Comparison of ENCODE assay signal across 38 cellular contexts in genomic region chr3:126303272-126303671, GRCh38. TPM values are rescaled to one million over a fixed set of nuclear protein-coding genes. Genes with fewer than 3 reads are reported as not detected.
"Had no signal": no experiment of that assay in that cellular context is flagged by ENCODE, and none has a peak within 500 bp of the region (broad histone marks: within the 10 kb centered on the region; RNA-seq: fewer than 3 reads in every experiment).

No MANE protein-coding gene starts in this region.

- FAIRE-seq: bronchial epithelial cell, TTC549 had no signal

- H3K9me3 Mint-ChIP-seq: activated CD4-positive, alpha-beta T cell treated with anti-CD3 and anti-CD28 coated beads, Interleukin-2, amount 10 ng/mL, durations not matched to agents 7 days and 5 days had no signal

- H3K27ac ChIP-seq: ascending aorta, cardiac muscle cell, VCaP had no signal

- H3K4me1 ChIP-seq: ascending aorta had no signal

- DNase-seq: activated CD4-positive, alpha-beta memory T cell treated with anti-CD3 and anti-CD28 coated beads, Interleukin-2, amount 10 ng/mL, durations not matched to agents 7 days and 5 days; activated CD4-positive, alpha-beta T cell treated with anti-CD3 and anti-CD28 coated beads for 1 hour; activated CD4-positive, alpha-beta T cell treated with anti-CD3 and anti-CD28 coated beads for 36 hours; activated CD4-positive, alpha-beta T cell treated with anti-CD3 and anti-CD28 coated beads for 48 hours; activated CD4-positive, alpha-beta T cell treated with anti-CD3 and anti-CD28 coated beads, Interleukin-2, amount 10 ng/mL, durations not matched to agents 7 days and 5 days; activated CD4-positive, alpha-beta T cell treated with anti-CD3 and anti-CD28 coated beads, Interleukin-2, amount 50 U/mL, for 48 hours; activated CD4-positive, CD25-positive, alpha-beta regulatory T cell; activated CD8-positive, alpha-beta memory T cell treated with anti-CD3 and anti-CD28 coated beads for 24 hours; activated CD8-positive, alpha-beta memory T cell treated with anti-CD3 and anti-CD28 coated beads, Interleukin-2, amount 10 ng/mL, durations not matched to agents 7 days and 5 days; activated CD8-positive, alpha-beta memory T cell treated with anti-CD3 and anti-CD28 coated beads, Interleukin-2, amount 50 U/mL, for 48 hours; activated CD8-positive, alpha-beta T cell treated with anti-CD3 and anti-CD28 coated beads, Interleukin-2, amount 10 ng/mL, durations not matched to agents 7 days and 5 days; activated effector memory CD4-positive, alpha-beta T cell treated with anti-CD3 and anti-CD28 coated beads, Interleukin-2, amount 50 U/mL, for 16 hours; activated gamma-delta T cell treated with Interleukin-2 at 50 U/mL for 16 hours; activated naive CD4-positive, alpha-beta T cell; activated naive CD4-positive, alpha-beta T cell treated with anti-CD3 and anti-CD28 coated beads for 36 hours; activated naive CD4-positive, alpha-beta T cell treated with anti-CD3 and anti-CD28 coated beads, Interleukin-2, amount 50 U/mL, for 16 hours; activated naive CD8-positive, alpha-beta T cell treated with anti-CD3 and anti-CD28 coated beads for 36 hours; activated T-cell treated with anti-CD3 and anti-CD28 coated beads, Interleukin-2, amount 50 U/mL, for 24 hours; activated T-cell treated with anti-CD3 and anti-CD28 coated beads, Interleukin-2, amount 50 U/mL, for 48 hours; amygdala; anterior cingulate cortex; caudate nucleus; cerebellar nuclear complex; T-helper 1 cell; T-helper 2 cell; T-helper 9 cell had no signal

- H3K36me3 Mint-ChIP-seq: activated CD8-positive, alpha-beta memory T cell treated with anti-CD3 and anti-CD28 coated beads, Interleukin-2, amount 10 ng/mL, durations not matched to agents 7 days and 5 days; activated naive CD8-positive, alpha-beta T cell treated with anti-CD3 and anti-CD28 coated beads for 36 hours; brain had no signal

- H3K4me1 Mint-ChIP-seq: activated CD4-positive, alpha-beta memory T cell treated with anti-CD3 and anti-CD28 coated beads, Interleukin-2, amount 10 ng/mL, durations not matched to agents 7 days and 5 days; activated CD4-positive, alpha-beta T cell treated with anti-CD3 and anti-CD28 coated beads for 36 hours; activated CD4-positive, alpha-beta T cell treated with anti-CD3 and anti-CD28 coated beads, Interleukin-2, amount 10 ng/mL, durations not matched to agents 7 days and 5 days; activated CD8-positive, alpha-beta memory T cell treated with anti-CD3 and anti-CD28 coated beads, Interleukin-2, amount 10 ng/mL, durations not matched to agents 7 days and 5 days; activated naive CD8-positive, alpha-beta T cell treated with anti-CD3 and anti-CD28 coated beads for 36 hours; brain; central memory CD8-positive, alpha-beta T cell had no signal

- H3K27me3 ChIP-seq: ascending aorta, cardiac muscle cell had no signal

- H3K4me3 ChIP-seq: ascending aorta, cardiac muscle cell had no signal

- H3K36me3 ChIP-seq: ascending aorta, cardiac muscle cell had no signal

- ATAC-seq: activated CD4-positive, alpha-beta T cell treated with anti-CD3 and anti-CD28 coated beads for 36 hours; activated CD4-positive, CD25-positive, alpha-beta regulatory T cell treated with anti-CD3 and anti-CD28 coated beads, Interleukin-2, amount 50 U/mL, for 24 hours; activated CD8-positive, alpha-beta memory T cell treated with anti-CD3 and anti-CD28 coated beads, Interleukin-2, amount 10 ng/mL, durations not matched to agents 7 days and 5 days; activated CD8-positive, alpha-beta T cell treated with anti-CD3 and anti-CD28 coated beads, Interleukin-2, amount 10 ng/mL, durations not matched to agents 7 days and 5 days; activated naive CD4-positive, alpha-beta T cell treated with anti-CD3 and anti-CD28 coated beads, Interleukin-2, amount 50 U/mL, for 72 hours had no signal

- H3K4me3 Mint-ChIP-seq: activated CD4-positive, alpha-beta memory T cell treated with anti-CD3 and anti-CD28 coated beads, Interleukin-2, amount 10 ng/mL, durations not matched to agents 7 days and 5 days; activated CD4-positive, alpha-beta T cell treated with anti-CD3 and anti-CD28 coated beads for 36 hours; activated CD4-positive, alpha-beta T cell treated with anti-CD3 and anti-CD28 coated beads, Interleukin-2, amount 10 ng/mL, durations not matched to agents 7 days and 5 days; activated CD8-positive, alpha-beta memory T cell treated with anti-CD3 and anti-CD28 coated beads, Interleukin-2, amount 10 ng/mL, durations not matched to agents 7 days and 5 days; activated CD8-positive, alpha-beta T cell treated with anti-CD3 and anti-CD28 coated beads, Interleukin-2, amount 10 ng/mL, durations not matched to agents 7 days and 5 days; activated naive CD4-positive, alpha-beta T cell treated with anti-CD3 and anti-CD28 coated beads for 36 hours; activated naive CD8-positive, alpha-beta T cell treated with anti-CD3 and anti-CD28 coated beads for 36 hours; activated T-cell treated with anti-CD3 and anti-CD28 coated beads, Interleukin-2, amount 50 U/mL, for 24 hours; brain; central memory CD8-positive, alpha-beta T cell; T-helper 1 cell treated with Interleukin-12 subunit alpha and Interleukin-12 subunit beta and Interleukin-4 antibody, amounts not matched to agents 30 μg/mL and 1 μg/mL, for 36 hours; T-helper 2 cell treated with Interferon-gamma antibody and Interleukin-4, amounts not matched to agents 5 μg/mL and 100 μg/mL, for 36 hours had no signal

- H3K27ac Mint-ChIP-seq: activated CD4-positive, alpha-beta memory T cell treated with anti-CD3 and anti-CD28 coated beads, Interleukin-2, amount 10 ng/mL, durations not matched to agents 7 days and 5 days; activated CD4-positive, alpha-beta T cell treated with anti-CD3 and anti-CD28 coated beads for 36 hours; activated CD4-positive, alpha-beta T cell treated with anti-CD3 and anti-CD28 coated beads, Interleukin-2, amount 10 ng/mL, durations not matched to agents 7 days and 5 days; activated CD8-positive, alpha-beta memory T cell treated with anti-CD3 and anti-CD28 coated beads, Interleukin-2, amount 10 ng/mL, durations not matched to agents 7 days and 5 days; activated CD8-positive, alpha-beta T cell treated with anti-CD3 and anti-CD28 coated beads, Interleukin-2, amount 10 ng/mL, durations not matched to agents 7 days and 5 days; activated naive CD4-positive, alpha-beta T cell treated with anti-CD3 and anti-CD28 coated beads for 36 hours; activated naive CD4-positive, alpha-beta T cell treated with anti-CD3 and anti-CD28 coated beads, Interleukin-2, amount 50 U/mL, for 72 hours; activated naive CD8-positive, alpha-beta T cell treated with anti-CD3 and anti-CD28 coated beads for 36 hours; activated T-cell treated with anti-CD3 and anti-CD28 coated beads, Interleukin-2, amount 50 U/mL, for 24 hours; activated T-helper 2 cell treated with anti-CD3 and anti-CD28 coated beads, Interferon-gamma antibody, Interleukin-2, Interleukin-4, amounts not matched to agents 10 μg/mL and 5 μg/mL and 100 μg/mL, durations not matched to agents 14 hours and 24 hours and 36 hours; brain; T-helper 1 cell treated with Interleukin-12 subunit alpha and Interleukin-12 subunit beta and Interleukin-4 antibody, amounts not matched to agents 30 μg/mL and 1 μg/mL, for 36 hours; T-helper 2 cell treated with Interferon-gamma antibody and Interleukin-4, amounts not matched to agents 5 μg/mL and 100 μg/mL, for 36 hours had no signal

RNA-seq across cellular contexts. Expression of gene KLF15, which starts 53.9 kb away (rescaled TPM):
- total RNA-seq: activated CD4-positive, alpha-beta memory T cell treated with anti-CD3 and anti-CD28 coated beads, Interleukin-2, amount 10 ng/mL, durations not matched to agents 7 days and 5 days; activated CD4-positive, alpha-beta T cell treated with anti-CD3 and anti-CD28 coated beads, Interleukin-2, amount 10 ng/mL, durations not matched to agents 7 days and 5 days; activated CD8-positive, alpha-beta memory T cell treated with anti-CD3 and anti-CD28 coated beads, Interleukin-2, amount 10 ng/mL, durations not matched to agents 7 days and 5 days; activated CD8-positive, alpha-beta T cell treated with anti-CD3 and anti-CD28 coated beads, Interleukin-2, amount 10 ng/mL, durations not matched to agents 7 days and 5 days had no signal
